ENCODE assay signal across 1 cellular context in the genomic region with DNA sequence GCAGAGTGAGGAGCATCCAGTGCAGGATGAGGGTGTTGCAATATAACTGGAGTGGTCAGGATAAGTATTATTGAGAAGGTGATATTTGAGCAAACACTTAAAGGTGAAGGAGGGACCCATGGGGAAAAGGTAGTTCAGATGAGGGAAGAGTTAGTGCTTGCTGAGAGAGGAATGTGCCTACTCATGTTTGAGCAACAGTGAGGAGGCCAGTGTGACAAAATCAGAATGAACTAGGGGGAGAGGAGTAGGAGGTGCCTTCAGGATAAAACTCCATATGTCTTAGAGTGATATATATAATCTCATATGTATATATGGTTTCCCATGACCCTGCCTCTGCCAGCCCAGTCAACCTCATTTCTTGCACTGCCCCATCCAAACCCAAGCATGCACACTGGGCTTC.
TF ChIP-seq lines count a peak whose summit lies in the region.

No MANE protein-coding gene starts in this region.

TF ChIP-seq in H1, 55 proteins besides CTCF, POLR2A, EP300 and RAD21:
- TF ChIP-seq TEAD4 (IDR thresholded peaks at IDR 0.05; ENCODE audit: low read depth, low read length) (0 out of 2 replicates have a peak, but pooled peaks have one; percentile 19), RFX5 (IDR thresholded peaks at IDR 0.05; ENCODE audit: borderline replicate concordance, low read depth, low read length) (no peak), FOSL1 (IDR thresholded peaks at IDR 0.05; ENCODE audit: insufficient read depth, low read depth, low read length) (no peak), BACH1 (IDR thresholded peaks at IDR 0.05; ENCODE audit: low read length) (peak; percentile 93), MAFK (IDR thresholded peaks at IDR 0.05; ENCODE audit: low read depth, low read length) (peak; percentile 75), CEBPB (IDR thresholded peaks at IDR 0.05; ENCODE audit: low read depth, low read length) (peak; percentile 64), TCF12 (IDR thresholded peaks at IDR 0.05; ENCODE audit: low read depth, low read length) (no peak)
